ENCODE assay signal across 16 cellular contexts in the genomic region with DNA sequence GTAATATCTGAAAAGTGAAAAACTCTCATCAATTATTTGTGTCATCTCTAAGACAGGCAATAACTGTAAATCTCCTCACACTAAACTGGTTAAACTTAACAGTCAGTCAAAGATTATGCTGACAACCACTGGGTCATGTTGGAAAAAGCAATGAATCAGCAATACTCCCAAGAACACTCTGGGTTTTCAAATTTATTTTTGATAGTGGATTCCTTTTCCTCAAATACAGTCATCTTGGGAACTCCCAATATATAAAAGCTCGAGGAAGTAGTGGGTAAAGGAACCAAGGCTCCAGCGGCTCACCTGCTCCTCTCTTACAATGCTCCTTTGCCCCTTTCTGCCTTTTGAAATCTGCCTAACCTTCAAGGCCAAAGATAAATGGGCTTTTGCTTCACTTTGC.
DNase-seq lines count a peak whose midpoint lies in the region; TF ChIP-seq lines count a peak whose summit lies in the region.
"Had no signal": no experiment of that assay in that cellular context is flagged by ENCODE, and none has a peak within 500 bp of the region (broad histone marks: within the 10 kb centered on the region; RNA-seq: fewer than 3 reads in every experiment).

No MANE protein-coding gene starts in this region.

- DNase-seq in EL (peak; percentile 14), RPMI7951 (ENCODE audit: low read depth) (peak; percentile 3), epithelial cell of esophagus (ENCODE audit: low read depth) (peak; percentile 28), osteoblast (ENCODE audit: insufficient read length, low spot score, missing footprints) (no peak), NCI-H748 (lab: John Stamatoyannopoulos, UW; ENCODE audit: unreplicated experiment) (no peak), GM20000 (ENCODE audit: low spot score) (no peak), islet precursor cell (no peak)
- no peak for DNase-seq in activated naive CD4-positive, alpha-beta T cell treated with anti-CD3 and anti-CD28 coated beads for 36 hours
- DNase-seq: activated B cell treated with CpG ODN at 0.5 μM for 24 hours; activated CD8-positive, alpha-beta memory T cell treated with anti-CD3 and anti-CD28 coated beads, Interleukin-2, amount 50 U/mL, for 4 hours; C1 segment of cervical spinal cord; KBM-7; mucosa of descending colon; NK-92 treated with Interleukin-12 subunit alpha and Interleukin-12 subunit beta, amount 100 ng/mL, for 24 hours; psoas muscle had no signal

- H3K9me3 ChIP-seq in osteoblast (ENCODE audit: low read depth, low read length): no peaks in the 10 kb centered on the region
- H3K9me3 ChIP-seq: mucosa of descending colon, psoas muscle had no signal

- H3K27ac ChIP-seq in osteoblast (ENCODE audit: low read depth, low read length): peak overlapping the region; percentile 95

- H3K4me3 Mint-ChIP-seq in activated naive CD4-positive, alpha-beta T cell treated with anti-CD3 and anti-CD28 coated beads for 36 hours: no peak overlapping the region
- H3K4me3 Mint-ChIP-seq: activated B cell treated with CpG ODN at 0.5 μM for 24 hours; stimulated activated naive CD8-positive, alpha-beta T cell treated with anti-CD3 and anti-CD28 coated beads, Interleukin-15, Interleukin-2, amounts not matched to agents 100 ng/mL and 50 ng/mL, for 24 hours had no signal

- no peaks in the 10 kb centered on the region for H3K36me3 Mint-ChIP-seq in activated naive CD4-positive, alpha-beta T cell treated with anti-CD3 and anti-CD28 coated beads for 36 hours (ENCODE audit: low read depth)

- peaks cover 6% of the 10 kb centered on the region for H3K4me1 Mint-ChIP-seq in activated naive CD4-positive, alpha-beta T cell treated with anti-CD3 and anti-CD28 coated beads for 36 hours (ENCODE audit: low read depth)
- H3K4me1 Mint-ChIP-seq: activated B cell treated with CpG ODN at 0.5 μM for 24 hours had no signal

- CTCF ChIA-PET in activated naive CD4-positive, alpha-beta T cell treated with anti-CD3 and anti-CD28 coated beads for 36 hours (lab: Charles Lee): interaction anchor here (1.5 to 1.8 kb wide), 2 partner anchors 9 to 10 kb away, joined by 5 to 6 read pairs; no protein-coding TSS in a partner anchor

- no peaks in the 10 kb centered on the region for H4K20me1 ChIP-seq in osteoblast (ENCODE audit: insufficient read depth, low read length)

- H3K4me1 ChIP-seq in osteoblast (ENCODE audit: insufficient read depth, low read length): peaks cover 34% of the 10 kb centered on the region
- H3K4me1 ChIP-seq: psoas muscle had no signal

- H3K9me3 Mint-ChIP-seq in activated naive CD4-positive, alpha-beta T cell treated with anti-CD3 and anti-CD28 coated beads for 36 hours: no peaks in the 10 kb centered on the region
- H3K9me3 Mint-ChIP-seq: activated B cell treated with CpG ODN at 0.5 μM for 24 hours; stimulated activated naive CD8-positive, alpha-beta T cell treated with anti-CD3 and anti-CD28 coated beads, Interleukin-15, Interleukin-2, amounts not matched to agents 100 ng/mL and 50 ng/mL, for 24 hours had no signal

- H3K4me2 ChIP-seq in osteoblast (ENCODE audit: insufficient read depth, low read length): peak overlapping the region; percentile 69

- intact Hi-C loops in activated naive CD4-positive, alpha-beta T cell treated with anti-CD3 and anti-CD28 coated beads for 36 hours (cut with micrococcal nuclease): no loop called here

- TF ChIP-seq CTCF in epithelial cell of esophagus (IDR thresholded peaks at IDR 0.05; ENCODE audit: insufficient read depth, low read depth, low read length, missing control alignments) (no peak), osteoblast (IDR thresholded peaks at IDR 0.05; ENCODE audit: extremely low read depth, low read depth, low read length) (no peak), GM20000 (IDR thresholded peaks at IDR 0.05; ENCODE audit: extremely low read depth, missing control alignments) (no peak)

- no peaks in the 10 kb centered on the region for H3K79me2 ChIP-seq in osteoblast (ENCODE audit: insufficient read depth, low read length)

- peak overlapping the region; percentile 64 for H2AFZ ChIP-seq in osteoblast (ENCODE audit: low read length)

- no peak overlapping the region for H3K4me3 ChIP-seq in epithelial cell of esophagus (ENCODE audit: low read length)
- H3K4me3 ChIP-seq in osteoblast (ENCODE audit: insufficient read depth, low read length): peak overlapping the region; percentile 31
- H3K4me3 ChIP-seq: mucosa of descending colon, psoas muscle had no signal

- no peaks in the 10 kb centered on the region for H3K36me3 ChIP-seq in osteoblast (ENCODE audit: insufficient read depth, low read length)

- peaks cover 14% of the 10 kb centered on the region for H3K27me3 Mint-ChIP-seq in activated naive CD4-positive, alpha-beta T cell treated with anti-CD3 and anti-CD28 coated beads for 36 hours (ENCODE audit: low read depth)

- no peaks in the 10 kb centered on the region for H3K27me3 ChIP-seq in osteoblast (ENCODE audit: insufficient read depth, low read length)

- no peak overlapping the region for H3K27ac Mint-ChIP-seq in activated naive CD4-positive, alpha-beta T cell treated with anti-CD3 and anti-CD28 coated beads for 36 hours
- H3K27ac Mint-ChIP-seq: activated B cell treated with CpG ODN at 0.5 μM for 24 hours; stimulated activated naive CD8-positive, alpha-beta T cell treated with anti-CD3 and anti-CD28 coated beads, Interleukin-15, Interleukin-2, amounts not matched to agents 100 ng/mL and 50 ng/mL, for 24 hours had no signal

Comparison
In these comparisons a context has a peak if more than half of its experiments do, and no peak if none do; other contexts are left out.
1. DNase-seq: peak in EL (single experiment), RPMI7951 (single experiment) and epithelial cell of esophagus (single experiment); none in osteoblast (single experiment), NCI-H748 (single experiment), GM20000 (single experiment), activated naive CD4-positive, alpha-beta T cell treated with anti-CD3 and anti-CD28 coated beads for 36 hours (single experiment) and islet precursor cell (single experiment).